ENCODE assay signal across 8 cellular contexts in the genomic region with DNA sequence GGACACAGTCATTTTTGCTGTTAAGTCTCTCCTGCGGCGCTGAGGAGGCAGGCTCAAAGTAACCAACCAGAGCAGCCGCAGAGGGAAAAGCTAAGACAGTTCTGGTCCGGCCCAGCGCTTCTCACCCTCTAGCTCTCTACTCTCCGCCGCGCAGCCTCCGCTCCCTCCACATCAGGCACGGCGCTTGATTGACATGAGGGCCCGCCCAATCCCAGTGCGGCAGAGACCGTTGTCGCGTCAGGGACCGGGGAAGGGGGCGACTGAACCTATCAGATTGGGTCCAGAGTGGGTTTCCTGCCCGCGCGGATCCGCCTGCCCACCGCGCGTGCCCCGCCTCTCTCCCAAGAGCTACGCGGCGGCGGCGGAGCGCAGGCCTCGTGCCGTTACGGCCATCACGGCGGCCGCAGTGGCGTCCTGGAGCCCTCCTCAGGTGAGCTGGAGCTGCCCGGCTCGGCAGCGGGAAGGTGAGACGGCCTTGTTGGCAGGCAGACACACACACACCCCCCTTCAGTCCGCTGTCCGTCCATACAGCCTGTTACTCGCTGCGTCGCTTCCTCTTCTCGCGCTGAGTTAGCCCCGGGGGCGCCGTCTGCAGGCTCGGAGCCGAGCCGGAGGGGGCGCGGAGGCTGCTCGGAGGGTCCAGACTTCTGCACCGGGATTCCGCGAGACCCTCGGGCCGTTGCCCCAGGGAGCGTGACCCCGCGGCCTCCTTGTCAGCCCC. TPM values are rescaled to one million over a fixed set of nuclear protein-coding genes. Genes with fewer than 3 reads are reported as not detected.
A peak's percentile ranks its signal among the peaks of the same experiment; 100 is the strongest.
DNase-seq lines count a peak whose midpoint lies in the region; TF ChIP-seq lines count a peak whose summit lies in the region.

A gene (plus strand): TSS at position 319 of the 721 bp plus-strand sequence. CDS start 65,794 bp downstream, outside the sequence.

- TF ChIP-seq RAD21 in neural cell (conservative IDR thresholded peaks at IDR 0.05) = peak; percentile 33

- TF ChIP-seq CTCF in MM.1S (IDR thresholded peaks at IDR 0.05; ENCODE audit: low read length) (peak; percentile 27), neural cell (IDR thresholded peaks at IDR 0.05; ENCODE audit: poor library complexity, severe bottlenecking) (peak; percentile 56), stomach (IDR thresholded peaks at IDR 0.05) (no peak)

- intact Hi-C loops in stomach (cut with DNase I; ENCODE audit: low total_unique reads) = no loop called here

- DNase-seq in GDM1 (lab: John Stamatoyannopoulos, UW) (peak; percentile 97), HAP-1 (ENCODE audit: low spot score in 2 of 2) (peak; percentile 96 to 99), MM.1S (peak; percentile 98), SIG-M5 (lab: John Stamatoyannopoulos, UW) (peak; percentile 83), activated gamma-delta T cell (lab: John Stamatoyannopoulos, UW) (peak; percentile 98), fibroblast of the conjunctiva (ENCODE audit: low read depth) (peak; percentile 94), stomach (peak; percentile 99)

- H3K27ac ChIP-seq in MM.1S (ENCODE audit: low read length) (peak within 1 kb of the TSS; percentile 82; the same call in 1 of the 2 replicates), neural cell (ENCODE audit: low read length) (peak within 1 kb of the TSS; percentile 92), stomach (peak within 1 kb of the TSS; percentile 87 to 96 (median 95))

- no peaks in the 10 kb centered on the region for H4K20me1 ChIP-seq in MM.1S (ENCODE audit: insufficient read depth, low read length)
- no peaks in the 10 kb centered on the region for H4K20me1 ChIP-seq in neural cell (ENCODE audit: insufficient read depth)

- H3K27me3 ChIP-seq in HAP-1 (ENCODE audit: low read depth) (no peaks in the 10 kb centered on the region), MM.1S (replicated peaks; ENCODE audit: insufficient read depth, low read length) (no peaks in the 10 kb centered on the region), neural cell (ENCODE audit: insufficient read depth, low read depth, low read length) (no peaks in the 10 kb centered on the region), stomach (no peaks in the 10 kb centered on the region)

- WGBS in stomach, 5 donors = 0 to 1% (median 0%) methylated on average over 18 to 67 of the region's 67 CpGs

- H2AFZ ChIP-seq in MM.1S (ENCODE audit: low read length) (peak within 1 kb of the TSS; percentile 96), neural cell (ENCODE audit: low read depth, low read length) (peak within 1 kb of the TSS; percentile 85)

- in situ Hi-C loops in HAP-1 (cut with MboI; ENCODE audit: low sequenced_read_pairs) = no loop called here

- TF ChIP-seq POLR2A in stomach (IDR thresholded peaks at IDR 0.05) = peak in 2 of 4 donors; percentile 63 to 90

- TF ChIP-seq EP300 in neural cell (conservative IDR thresholded peaks at IDR 0.05; ENCODE audit: poor library complexity, severe bottlenecking) = peak; percentile 65
- no peak for TF ChIP-seq EP300 in stomach (IDR thresholded peaks at IDR 0.05)

- H3K36me3 ChIP-seq in HAP-1 (replicated peaks) (no peaks in the 10 kb centered on the region; the same call in 1 of the 2 replicates), MM.1S (replicated peaks; ENCODE audit: insufficient read depth, low read length) (no peaks in the 10 kb centered on the region), neural cell (ENCODE audit: insufficient read depth, low read length) (no peaks in the 10 kb centered on the region), stomach (no peaks in the 10 kb centered on the region)

- H3F3A ChIP-seq in MM.1S (ENCODE audit: insufficient read depth, low read length) (peaks cover 22% of the 10 kb centered on the region), neural cell (ENCODE audit: insufficient read depth, low read length, poor library complexity, severe bottlenecking) (no peaks in the 10 kb centered on the region)

- peaks cover 52% of the 10 kb centered on the region for H3K79me2 ChIP-seq in MM.1S (ENCODE audit: low read length)
- peaks cover 27% of the 10 kb centered on the region for H3K79me2 ChIP-seq in neural cell (replicated peaks; ENCODE audit: insufficient read depth, low read length)

- H3K4me1 ChIP-seq in HAP-1 (peaks cover 23% of the 10 kb centered on the region), MM.1S (ENCODE audit: low read length) (peaks cover 11% of the 10 kb centered on the region), stomach (peaks cover 5 to 40% (median 20%) of the 10 kb centered on the region in 4 donors)

- H3K9me2 ChIP-seq in MM.1S (replicated peaks; ENCODE audit: insufficient read depth, low read length) = no peaks in the 10 kb centered on the region
- H3K9me2 ChIP-seq in neural cell (ENCODE audit: insufficient read depth, low read length) = no peaks in the 10 kb centered on the region

- H3K4me2 ChIP-seq in MM.1S (ENCODE audit: low read depth, low read length) (peak within 1 kb of the TSS; percentile 83), neural cell (ENCODE audit: low read length) (peak within 1 kb of the TSS; percentile 96)

- H3K9me3 ChIP-seq in HAP-1 (no peaks in the 10 kb centered on the region), MM.1S (replicated peaks; ENCODE audit: insufficient read depth, low read length) (no peaks in the 10 kb centered on the region), neural cell (ENCODE audit: low read length) (no peaks in the 10 kb centered on the region), stomach (no peaks in the 10 kb centered on the region)

- H3K9ac ChIP-seq in MM.1S (ENCODE audit: low read length) (peak within 1 kb of the TSS; percentile 84), neural cell (ENCODE audit: low read length) (peak within 1 kb of the TSS; percentile 91)

- H3K4me3 ChIP-seq in HAP-1 = peak within 1 kb of the TSS; percentile 95
- H3K4me3 ChIP-seq in MM.1S (ENCODE audit: low read length) = peak within 1 kb of the TSS; percentile 95
- H3K4me3 ChIP-seq in neural cell (ENCODE audit: low read length) = peak within 1 kb of the TSS; percentile 91
- peak within 1 kb of the TSS; percentile 81 to 93 (median 84) for H3K4me3 ChIP-seq in stomach

TF ChIP-seq in neural cell, 6 proteins besides CTCF, POLR2A, EP300 and RAD21:
- TF ChIP-seq EZH2 (IDR thresholded peaks at IDR 0.05; ENCODE audit: borderline replicate concordance, insufficient read depth, low read length, poor library complexity, severe bottlenecking) (no peak), POLR2AphosphoS5 (IDR thresholded peaks at IDR 0.05) (peak; percentile 92), TAF1 (IDR thresholded peaks at IDR 0.05; ENCODE audit: low read depth) (peak; percentile 68), MXI1 (conservative IDR thresholded peaks at IDR 0.05; ENCODE audit: poor library complexity, severe bottlenecking) (peak; percentile 82), SMC3 (conservative IDR thresholded peaks at IDR 0.05; ENCODE audit: poor library complexity) (no peak)
- TF ChIP-seq, protein P1, sequence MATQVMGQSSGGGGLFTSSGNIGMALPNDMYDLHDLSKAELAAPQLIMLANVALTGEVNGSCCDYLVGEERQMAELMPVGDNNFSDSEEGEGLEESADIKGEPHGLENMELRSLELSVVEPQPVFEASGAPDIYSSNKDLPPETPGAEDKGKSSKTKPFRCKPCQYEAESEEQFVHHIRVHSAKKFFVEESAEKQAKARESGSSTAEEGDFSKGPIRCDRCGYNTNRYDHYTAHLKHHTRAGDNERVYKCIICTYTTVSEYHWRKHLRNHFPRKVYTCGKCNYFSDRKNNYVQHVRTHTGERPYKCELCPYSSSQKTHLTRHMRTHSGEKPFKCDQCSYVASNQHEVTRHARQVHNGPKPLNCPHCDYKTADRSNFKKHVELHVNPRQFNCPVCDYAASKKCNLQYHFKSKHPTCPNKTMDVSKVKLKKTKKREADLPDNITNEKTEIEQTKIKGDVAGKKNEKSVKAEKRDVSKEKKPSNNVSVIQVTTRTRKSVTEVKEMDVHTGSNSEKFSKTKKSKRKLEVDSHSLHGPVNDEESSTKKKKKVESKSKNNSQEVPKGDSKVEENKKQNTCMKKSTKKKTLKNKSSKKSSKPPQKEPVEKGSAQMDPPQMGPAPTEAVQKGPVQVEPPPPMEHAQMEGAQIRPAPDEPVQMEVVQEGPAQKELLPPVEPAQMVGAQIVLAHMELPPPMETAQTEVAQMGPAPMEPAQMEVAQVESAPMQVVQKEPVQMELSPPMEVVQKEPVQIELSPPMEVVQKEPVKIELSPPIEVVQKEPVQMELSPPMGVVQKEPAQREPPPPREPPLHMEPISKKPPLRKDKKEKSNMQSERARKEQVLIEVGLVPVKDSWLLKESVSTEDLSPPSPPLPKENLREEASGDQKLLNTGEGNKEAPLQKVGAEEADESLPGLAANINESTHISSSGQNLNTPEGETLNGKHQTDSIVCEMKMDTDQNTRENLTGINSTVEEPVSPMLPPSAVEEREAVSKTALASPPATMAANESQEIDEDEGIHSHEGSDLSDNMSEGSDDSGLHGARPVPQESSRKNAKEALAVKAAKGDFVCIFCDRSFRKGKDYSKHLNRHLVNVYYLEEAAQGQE (IDR thresholded peaks at IDR 0.05; ENCODE audit: borderline replicate concordance) = peak; percentile 55
TF ChIP-seq in neural cell: peak in this region for 4.

RNA-seq across cellular contexts. Expression of the gene that starts here (rescaled TPM):
- polyA plus RNA-seq in neural cell (21.5 and 22.4 TPM in 2 replicates), stomach (10 to 100 TPM; 11.9 to 22.5 (median 16.3) TPM)
- 47.5 and 58.3 TPM in 2 replicates for polyA minus RNA-seq in neural cell
- 10 to 100 TPM; 21.0 to 59.8 (median 29.8) TPM for total RNA-seq in stomach

Comparison
In these comparisons a context has a peak if more than half of its experiments do, and no peak if none do; other contexts are left out.
1. Peak in every context shown above with its lines: DNase-seq, H3K4me3 ChIP-seq and H3K27ac ChIP-seq.
2. CTCF ChIP-seq: peak in MM.1S (single experiment) and neural cell (single experiment); none in stomach (0 of 7).